ENCODE assay signal across 1 cellular context in the genomic region with DNA sequence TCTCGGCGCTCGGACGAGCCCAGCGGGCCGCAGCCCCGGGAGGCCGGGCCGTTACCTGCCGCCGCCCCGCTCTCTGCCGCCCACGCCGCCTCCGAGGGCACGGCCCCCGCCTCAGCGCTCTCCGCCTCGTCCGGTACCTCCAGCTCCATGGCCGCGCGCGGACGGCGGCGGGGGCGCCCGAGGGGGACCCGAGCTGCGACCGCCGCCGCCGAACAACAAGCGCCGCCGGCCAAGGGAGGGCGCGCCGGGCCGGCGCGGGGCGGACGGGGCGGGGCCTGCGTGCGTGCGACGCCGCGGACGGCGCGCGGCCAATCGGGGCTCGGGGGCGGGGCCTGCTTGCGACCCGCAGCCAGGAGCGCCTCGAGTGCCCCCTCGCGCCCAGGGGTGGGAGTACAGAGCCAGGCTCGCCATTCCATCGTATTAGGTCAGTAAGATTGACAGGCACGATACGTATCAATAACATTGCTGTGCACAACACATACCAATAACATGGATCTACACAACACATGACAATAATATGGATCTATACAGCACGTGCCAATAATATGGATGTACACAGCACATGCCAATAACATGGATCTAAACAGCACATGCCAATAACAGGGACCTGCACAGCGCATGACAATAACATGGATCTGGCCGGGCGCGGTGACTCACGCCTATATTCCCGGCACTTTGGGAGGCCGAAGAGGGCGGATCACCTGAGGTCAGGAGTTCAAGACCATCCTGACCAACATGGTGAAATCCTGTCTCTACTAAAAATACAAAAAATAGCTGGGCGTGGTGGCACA.
TF ChIP-seq lines count a peak whose summit lies in the region.

A gene with protein sequence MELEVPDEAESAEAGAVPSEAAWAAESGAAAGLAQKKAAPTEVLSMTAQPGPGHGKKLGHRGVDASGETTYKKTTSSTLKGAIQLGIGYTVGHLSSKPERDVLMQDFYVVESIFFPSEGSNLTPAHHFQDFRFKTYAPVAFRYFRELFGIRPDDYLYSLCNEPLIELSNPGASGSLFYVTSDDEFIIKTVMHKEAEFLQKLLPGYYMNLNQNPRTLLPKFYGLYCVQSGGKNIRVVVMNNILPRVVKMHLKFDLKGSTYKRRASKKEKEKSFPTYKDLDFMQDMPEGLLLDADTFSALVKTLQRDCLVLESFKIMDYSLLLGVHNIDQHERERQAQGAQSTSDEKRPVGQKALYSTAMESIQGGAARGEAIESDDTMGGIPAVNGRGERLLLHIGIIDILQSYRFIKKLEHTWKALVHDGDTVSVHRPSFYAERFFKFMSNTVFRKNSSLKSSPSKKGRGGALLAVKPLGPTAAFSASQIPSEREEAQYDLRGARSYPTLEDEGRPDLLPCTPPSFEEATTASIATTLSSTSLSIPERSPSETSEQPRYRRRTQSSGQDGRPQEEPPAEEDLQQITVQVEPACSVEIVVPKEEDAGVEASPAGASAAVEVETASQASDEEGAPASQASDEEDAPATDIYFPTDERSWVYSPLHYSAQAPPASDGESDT (minus strand): TSS at position 227 of the 791 bp plus-strand sequence. CDS start 78 bp downstream, at position 149.

TF ChIP-seq in SK-N-SH treated with all-trans-retinoic acid at 6 μM for 48 hours, 23 proteins besides CTCF, POLR2A, EP300 and RAD21:
- TF ChIP-seq, protein P1, sequence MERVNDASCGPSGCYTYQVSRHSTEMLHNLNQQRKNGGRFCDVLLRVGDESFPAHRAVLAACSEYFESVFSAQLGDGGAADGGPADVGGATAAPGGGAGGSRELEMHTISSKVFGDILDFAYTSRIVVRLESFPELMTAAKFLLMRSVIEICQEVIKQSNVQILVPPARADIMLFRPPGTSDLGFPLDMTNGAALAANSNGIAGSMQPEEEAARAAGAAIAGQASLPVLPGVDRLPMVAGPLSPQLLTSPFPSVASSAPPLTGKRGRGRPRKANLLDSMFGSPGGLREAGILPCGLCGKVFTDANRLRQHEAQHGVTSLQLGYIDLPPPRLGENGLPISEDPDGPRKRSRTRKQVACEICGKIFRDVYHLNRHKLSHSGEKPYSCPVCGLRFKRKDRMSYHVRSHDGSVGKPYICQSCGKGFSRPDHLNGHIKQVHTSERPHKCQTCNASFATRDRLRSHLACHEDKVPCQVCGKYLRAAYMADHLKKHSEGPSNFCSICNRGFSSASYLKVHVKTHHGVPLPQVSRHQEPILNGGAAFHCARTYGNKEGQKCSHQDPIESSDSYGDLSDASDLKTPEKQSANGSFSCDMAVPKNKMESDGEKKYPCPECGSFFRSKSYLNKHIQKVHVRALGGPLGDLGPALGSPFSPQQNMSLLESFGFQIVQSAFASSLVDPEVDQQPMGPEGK (CRISPR knock-in tag; IDR thresholded peaks at IDR 0.05; ENCODE audit: borderline replicate concordance), result no peak
- TF ChIP-seq CSDC2 (CRISPR knock-in tag; IDR thresholded peaks at IDR 0.05) (no peak), ZNF8 (CRISPR knock-in tag; IDR thresholded peaks at IDR 0.05) (no peak), SNAI2 (CRISPR knock-in tag; IDR thresholded peaks at IDR 0.05) (no peak), GLIS3 (CRISPR knock-in tag; IDR thresholded peaks at IDR 0.05) (no peak), OSR1 (CRISPR knock-in tag; IDR thresholded peaks at IDR 0.05) (no peak), ZNF70 (CRISPR knock-in tag; IDR thresholded peaks at IDR 0.05) (no peak), ZNF565 (CRISPR knock-in tag; conservative IDR thresholded peaks at IDR 0.05; ENCODE audit: low read depth) (no peak), ISL1 (CRISPR knock-in tag; IDR thresholded peaks at IDR 0.05) (no peak), TOX (CRISPR knock-in tag; IDR thresholded peaks at IDR 0.05; ENCODE audit: borderline replicate concordance) (no peak), PPARA (CRISPR knock-in tag; IDR thresholded peaks at IDR 0.05; ENCODE audit: borderline replicate concordance) (no peak)
- TF ChIP-seq, protein P2, sequence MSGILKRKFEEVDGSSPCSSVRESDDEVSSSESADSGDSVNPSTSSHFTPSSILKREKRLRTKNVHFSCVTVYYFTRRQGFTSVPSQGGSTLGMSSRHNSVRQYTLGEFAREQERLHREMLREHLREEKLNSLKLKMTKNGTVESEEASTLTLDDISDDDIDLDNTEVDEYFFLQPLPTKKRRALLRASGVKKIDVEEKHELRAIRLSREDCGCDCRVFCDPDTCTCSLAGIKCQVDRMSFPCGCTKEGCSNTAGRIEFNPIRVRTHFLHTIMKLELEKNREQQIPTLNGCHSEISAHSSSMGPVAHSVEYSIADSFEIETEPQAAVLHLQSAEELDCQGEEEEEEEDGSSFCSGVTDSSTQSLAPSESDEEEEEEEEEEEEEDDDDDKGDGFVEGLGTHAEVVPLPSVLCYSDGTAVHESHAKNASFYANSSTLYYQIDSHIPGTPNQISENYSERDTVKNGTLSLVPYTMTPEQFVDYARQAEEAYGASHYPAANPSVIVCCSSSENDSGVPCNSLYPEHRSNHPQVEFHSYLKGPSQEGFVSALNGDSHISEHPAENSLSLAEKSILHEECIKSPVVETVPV (CRISPR knock-in tag; IDR thresholded peaks at IDR 0.05), result no peak
- TF ChIP-seq, protein P3, sequence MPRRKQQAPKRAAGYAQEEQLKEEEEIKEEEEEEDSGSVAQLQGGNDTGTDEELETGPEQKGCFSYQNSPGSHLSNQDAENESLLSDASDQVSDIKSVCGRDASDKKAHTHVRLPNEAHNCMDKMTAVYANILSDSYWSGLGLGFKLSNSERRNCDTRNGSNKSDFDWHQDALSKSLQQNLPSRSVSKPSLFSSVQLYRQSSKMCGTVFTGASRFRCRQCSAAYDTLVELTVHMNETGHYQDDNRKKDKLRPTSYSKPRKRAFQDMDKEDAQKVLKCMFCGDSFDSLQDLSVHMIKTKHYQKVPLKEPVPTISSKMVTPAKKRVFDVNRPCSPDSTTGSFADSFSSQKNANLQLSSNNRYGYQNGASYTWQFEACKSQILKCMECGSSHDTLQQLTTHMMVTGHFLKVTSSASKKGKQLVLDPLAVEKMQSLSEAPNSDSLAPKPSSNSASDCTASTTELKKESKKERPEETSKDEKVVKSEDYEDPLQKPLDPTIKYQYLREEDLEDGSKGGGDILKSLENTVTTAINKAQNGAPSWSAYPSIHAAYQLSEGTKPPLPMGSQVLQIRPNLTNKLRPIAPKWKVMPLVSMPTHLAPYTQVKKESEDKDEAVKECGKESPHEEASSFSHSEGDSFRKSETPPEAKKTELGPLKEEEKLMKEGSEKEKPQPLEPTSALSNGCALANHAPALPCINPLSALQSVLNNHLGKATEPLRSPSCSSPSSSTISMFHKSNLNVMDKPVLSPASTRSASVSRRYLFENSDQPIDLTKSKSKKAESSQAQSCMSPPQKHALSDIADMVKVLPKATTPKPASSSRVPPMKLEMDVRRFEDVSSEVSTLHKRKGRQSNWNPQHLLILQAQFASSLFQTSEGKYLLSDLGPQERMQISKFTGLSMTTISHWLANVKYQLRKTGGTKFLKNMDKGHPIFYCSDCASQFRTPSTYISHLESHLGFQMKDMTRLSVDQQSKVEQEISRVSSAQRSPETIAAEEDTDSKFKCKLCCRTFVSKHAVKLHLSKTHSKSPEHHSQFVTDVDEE (CRISPR knock-in tag; IDR thresholded peaks at IDR 0.05), result no peak
- TF ChIP-seq, protein P4, sequence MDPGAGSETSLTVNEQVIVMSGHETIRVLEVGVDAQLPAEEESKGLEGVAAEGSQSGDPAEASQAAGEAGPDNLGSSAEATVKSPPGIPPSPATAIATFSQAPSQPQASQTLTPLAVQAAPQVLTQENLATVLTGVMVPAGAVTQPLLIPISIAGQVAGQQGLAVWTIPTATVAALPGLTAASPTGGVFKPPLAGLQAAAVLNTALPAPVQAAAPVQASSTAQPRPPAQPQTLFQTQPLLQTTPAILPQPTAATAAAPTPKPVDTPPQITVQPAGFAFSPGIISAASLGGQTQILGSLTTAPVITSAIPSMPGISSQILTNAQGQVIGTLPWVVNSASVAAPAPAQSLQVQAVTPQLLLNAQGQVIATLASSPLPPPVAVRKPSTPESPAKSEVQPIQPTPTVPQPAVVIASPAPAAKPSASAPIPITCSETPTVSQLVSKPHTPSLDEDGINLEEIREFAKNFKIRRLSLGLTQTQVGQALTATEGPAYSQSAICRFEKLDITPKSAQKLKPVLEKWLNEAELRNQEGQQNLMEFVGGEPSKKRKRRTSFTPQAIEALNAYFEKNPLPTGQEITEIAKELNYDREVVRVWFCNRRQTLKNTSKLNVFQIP (CRISPR knock-in tag; IDR thresholded peaks at IDR 0.05; ENCODE audit: borderline replicate concordance, low read depth), result no peak
TF ChIP-seq in SK-N-SH treated with all-trans-retinoic acid at 6 μM for 48 hours: peak in this region for 0.
